21 cellular contexts compared by ENCODE assay signal in genomic region chr10:5499493-5499800, GRCh38. TPM values are rescaled to one million over a fixed set of nuclear protein-coding genes. Genes with fewer than 3 reads are reported as not detected.
"Had no signal": no experiment of that assay in that cellular context is flagged by ENCODE, and none has a peak within 500 bp of the region (broad histone marks: within the 10 kb centered on the region; RNA-seq: fewer than 3 reads in every experiment).

Gene CALML5, minus strand, starts transcription at chr10:5499570. Its CDS starts 132 bp downstream, at chr10:5499438.

- H3K4me3 ChIP-seq: dorsolateral prefrontal cortex, left lung, mucosa of descending colon, pancreas, upper lobe of right lung had no signal

- ATAC-seq: left lung, mucosa of descending colon, pancreas, upper lobe of right lung had no signal

- DNase-seq: activated CD4-positive, alpha-beta memory T cell treated with anti-CD3 and anti-CD28 coated beads for 36 hours; activated CD4-positive, alpha-beta T cell treated with anti-CD3 and anti-CD28 coated beads for 4 hours; activated naive CD4-positive, alpha-beta T cell; activated naive CD8-positive, alpha-beta T cell treated with anti-CD3 and anti-CD28 coated beads for 36 hours; activated T-cell treated with anti-CD3 and anti-CD28 coated beads for 4 hours; amniotic stem cell; left lung; naive B cell; stimulated activated CD4-positive, alpha-beta T cell treated with anti-CD3 and anti-CD28 coated beads, Interleukin-2, amount 100 ng/mL, for 24 hours; upper lobe of right lung had no signal

- H3K27ac ChIP-seq: dorsolateral prefrontal cortex, epithelial cell of prostate, left lung, pancreas, upper lobe of right lung had no signal

- H3K9me3 ChIP-seq: left lung, mucosa of descending colon, pancreas, upper lobe of right lung had no signal

- H3K27me3 ChIP-seq: pancreas, upper lobe of right lung had no signal

- H3K36me3 Mint-ChIP-seq: activated CD4-positive, alpha-beta memory T cell treated with anti-CD3 and anti-CD28 coated beads for 36 hours; activated naive CD8-positive, alpha-beta T cell treated with anti-CD3 and anti-CD28 coated beads for 36 hours; naive B cell; WTC11 had no signal

- H3K4me3 Mint-ChIP-seq: activated CD4-positive, alpha-beta memory T cell treated with anti-CD3 and anti-CD28 coated beads for 36 hours; activated naive CD8-positive, alpha-beta T cell treated with anti-CD3 and anti-CD28 coated beads for 36 hours; activated T-helper 1 cell treated with anti-CD3 and anti-CD28 coated beads, Interleukin-12 subunit alpha, Interleukin-12 subunit beta, Interleukin-2, Interleukin-4 antibody, amounts not matched to agents 30 ng/mL and 10 ng/mL and 1 ng/mL, durations not matched to agents 14 hours and 24 hours and 36 hours; naive B cell; stimulated activated naive CD8-positive, alpha-beta T cell treated with anti-CD3 and anti-CD28 coated beads, Interleukin-15, Interleukin-2, amounts not matched to agents 100 ng/mL and 50 ng/mL, for 24 hours; T-helper 2 cell treated with Interferon-gamma antibody and Interleukin-4, amounts not matched to agents 5 μg/mL and 100 μg/mL, for 36 hours; WTC11 had no signal

- H3K27ac Mint-ChIP-seq: activated CD4-positive, alpha-beta memory T cell treated with anti-CD3 and anti-CD28 coated beads for 36 hours; activated naive CD8-positive, alpha-beta T cell treated with anti-CD3 and anti-CD28 coated beads for 36 hours; activated T-helper 1 cell treated with anti-CD3 and anti-CD28 coated beads, Interleukin-12 subunit alpha, Interleukin-12 subunit beta, Interleukin-2, Interleukin-4 antibody, amounts not matched to agents 30 ng/mL and 10 ng/mL and 1 ng/mL, durations not matched to agents 14 hours and 24 hours and 36 hours; stimulated activated naive CD8-positive, alpha-beta T cell treated with anti-CD3 and anti-CD28 coated beads, Interleukin-15, Interleukin-2, amounts not matched to agents 100 ng/mL and 50 ng/mL, for 24 hours; T-helper 2 cell treated with Interferon-gamma antibody and Interleukin-4, amounts not matched to agents 5 μg/mL and 100 μg/mL, for 36 hours; WTC11 had no signal

- H3K4me1 Mint-ChIP-seq: activated naive CD8-positive, alpha-beta T cell treated with anti-CD3 and anti-CD28 coated beads for 36 hours; naive B cell had no signal

- H3K36me3 ChIP-seq: left lung, pancreas, upper lobe of right lung had no signal

- H3K9me3 Mint-ChIP-seq: activated CD4-positive, alpha-beta memory T cell treated with anti-CD3 and anti-CD28 coated beads for 36 hours; activated naive CD8-positive, alpha-beta T cell treated with anti-CD3 and anti-CD28 coated beads for 36 hours; activated T-helper 1 cell treated with anti-CD3 and anti-CD28 coated beads, Interleukin-12 subunit alpha, Interleukin-12 subunit beta, Interleukin-2, Interleukin-4 antibody, amounts not matched to agents 30 ng/mL and 10 ng/mL and 1 ng/mL, durations not matched to agents 14 hours and 24 hours and 36 hours; naive B cell; stimulated activated naive CD8-positive, alpha-beta T cell treated with anti-CD3 and anti-CD28 coated beads, Interleukin-15, Interleukin-2, amounts not matched to agents 100 ng/mL and 50 ng/mL, for 24 hours; T-helper 2 cell treated with Interferon-gamma antibody and Interleukin-4, amounts not matched to agents 5 μg/mL and 100 μg/mL, for 36 hours; WTC11 had no signal

- H3K27me3 Mint-ChIP-seq: activated naive CD8-positive, alpha-beta T cell treated with anti-CD3 and anti-CD28 coated beads for 36 hours had no signal

RNA-seq across cellular contexts. Expression of gene CALML5, which starts in this region (rescaled TPM):
- total RNA-seq: activated CD4-positive, alpha-beta memory T cell treated with anti-CD3 and anti-CD28 coated beads for 36 hours; activated naive CD8-positive, alpha-beta T cell treated with anti-CD3 and anti-CD28 coated beads for 36 hours; activated T-helper 1 cell treated with anti-CD3 and anti-CD28 coated beads, Interleukin-12 subunit alpha, Interleukin-12 subunit beta, Interleukin-2, Interleukin-4 antibody, amounts not matched to agents 30 ng/mL and 10 ng/mL and 1 ng/mL, durations not matched to agents 14 hours and 24 hours and 36 hours; dorsolateral prefrontal cortex; frontal cortex; kidney epithelial cell; left lung; mucosa of descending colon; pancreas; renal cortical epithelial cell; upper lobe of right lung; WTC11 had no signal
- polyA plus RNA-seq: pancreas had no signal
